Comparison of ENCODE assay signal across 22 cellular contexts in the genomic region with DNA sequence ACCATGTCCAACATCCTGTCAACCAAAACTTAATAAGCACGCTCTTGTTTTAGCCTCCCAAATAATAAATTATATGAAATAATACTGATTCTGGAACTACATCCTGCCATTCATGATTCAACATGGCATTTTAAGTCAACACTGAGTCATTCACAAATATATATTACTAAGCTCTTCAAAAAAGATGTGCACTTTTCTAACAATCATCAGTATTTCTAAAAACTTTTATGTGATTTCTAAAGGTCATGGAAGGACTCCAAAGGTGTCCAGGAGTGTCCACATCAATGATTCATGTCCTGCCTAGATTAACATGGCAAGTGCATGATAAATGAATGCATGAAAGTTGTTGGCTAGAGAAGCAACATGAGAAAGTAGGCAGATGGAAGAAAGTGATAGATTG. TPM values are rescaled to one million over a fixed set of nuclear protein-coding genes. Genes with fewer than 3 reads are reported as not detected.
DNase-seq lines count a peak whose midpoint lies in the region; ATAC-seq, FAIRE-seq and TF ChIP-seq lines count a peak whose summit lies in the region.
"Had no signal": no experiment of that assay in that cellular context is flagged by ENCODE, and none has a peak within 500 bp of the region (broad histone marks: within the 10 kb centered on the region; RNA-seq: fewer than 3 reads in every experiment).

No MANE protein-coding gene starts in this region.

- TF ChIP-seq CTCF in astrocyte (IDR thresholded peaks at IDR 0.05; ENCODE audit: insufficient read depth, low read depth, low read length), result no peak

- no peaks in the 10 kb centered on the region for H3K4me1 ChIP-seq in astrocyte (ENCODE audit: insufficient read depth, low read length)
- H3K4me1 ChIP-seq: colonic mucosa, lower lobe of right lung had no signal

- H3K9me3 Mint-ChIP-seq in astrocyte (ENCODE audit: unreplicated experiment), result no peaks in the 10 kb centered on the region
- H3K9me3 Mint-ChIP-seq in activated T-cell treated with anti-CD3 and anti-CD28 coated beads, Interleukin-2, amount 50 U/mL, for 4 hours, result peaks cover 19% of the 10 kb centered on the region

- no peaks in the 10 kb centered on the region for H4K20me1 ChIP-seq in astrocyte (ENCODE audit: insufficient read depth, low read length)

- H3K4me3 Mint-ChIP-seq in astrocyte (ENCODE audit: unreplicated experiment), result no peak overlapping the region
- no peak overlapping the region for H3K4me3 Mint-ChIP-seq in activated T-cell treated with anti-CD3 and anti-CD28 coated beads, Interleukin-2, amount 50 U/mL, for 4 hours
- H3K4me3 Mint-ChIP-seq: activated naive CD8-positive, alpha-beta T cell had no signal

- no peak overlapping the region for H3K4me3 ChIP-seq in astrocyte (ENCODE audit: insufficient read depth, low read depth, low read length)
- H3K4me3 ChIP-seq: colonic mucosa, hepatocyte, lower lobe of right lung had no signal

- ATAC-seq in activated T-cell treated with anti-CD3 and anti-CD28 coated beads, Interleukin-2, amount 50 U/mL, for 4 hours, result no peak
- ATAC-seq: lower lobe of right lung had no signal

- H3K36me3 ChIP-seq in astrocyte (ENCODE audit: insufficient read depth, low read length), result no peaks in the 10 kb centered on the region
- H3K36me3 ChIP-seq: colonic mucosa, lower lobe of right lung, neutrophil had no signal

- no peaks in the 10 kb centered on the region for H3K9me3 ChIP-seq in astrocyte (ENCODE audit: insufficient read depth, low read depth, low read length)
- H3K9me3 ChIP-seq: colonic mucosa, lower lobe of right lung, neutrophil had no signal

- no peaks in the 10 kb centered on the region for H3K27me3 ChIP-seq in astrocyte (ENCODE audit: insufficient read depth, low read length)
- H3K27me3 ChIP-seq: colonic mucosa, hepatocyte, neutrophil had no signal

- no peaks in the 10 kb centered on the region for H3K79me2 ChIP-seq in astrocyte (ENCODE audit: insufficient read depth, low read length)
- H3K79me2 ChIP-seq: hepatocyte had no signal

- H3K9ac ChIP-seq in astrocyte (ENCODE audit: low read length), result no peak overlapping the region
- H3K9ac ChIP-seq: KMS-11 had no signal

- peaks cover 6% of the 10 kb centered on the region for H3K4me1 Mint-ChIP-seq in astrocyte (ENCODE audit: low read depth, unreplicated experiment)
- no peaks in the 10 kb centered on the region for H3K4me1 Mint-ChIP-seq in activated T-cell treated with anti-CD3 and anti-CD28 coated beads, Interleukin-2, amount 50 U/mL, for 4 hours (ENCODE audit: low read depth)

- H3K27ac ChIP-seq in astrocyte (ENCODE audit: low read depth, low read length), result no peak overlapping the region
- H3K27ac ChIP-seq: colonic mucosa, hepatocyte, KMS-11, lower lobe of right lung, neutrophil had no signal

- peak; percentile 8 for DNase-seq in COLO829 (ENCODE audit: low spot score)
- DNase-seq in HS-5 (ENCODE audit: low read depth), result peak; percentile 29
- peak; percentile 33 for DNase-seq in astrocyte (ENCODE audit: low read depth)
- peak; percentile 18 for DNase-seq in iris pigment epithelial cell (ENCODE audit: low read depth)
- no peak for DNase-seq in DMS 273 treated with DMSO at 0.1 percent for 48 hours (lab: John Stamatoyannopoulos, UW)
- no peak for DNase-seq in NCI-H2029 treated with DMSO at 0.1 percent for 48 hours (lab: John Stamatoyannopoulos, UW)
- DNase-seq in NCI-H524 treated with DMSO at 0.1 percent for 48 hours (lab: John Stamatoyannopoulos, UW), result no peak
- DNase-seq in activated T-cell treated with anti-CD3 and anti-CD28 coated beads, Interleukin-2, amount 50 U/mL, for 4 hours, result no peak
- DNase-seq: C1 segment of cervical spinal cord, colonic mucosa, lower lobe of right lung, NCI-H1048, NCI-H2029, SW 1271 had no signal

- no peak overlapping the region for H2AFZ ChIP-seq in astrocyte (ENCODE audit: low read depth, low read length)
- H2AFZ ChIP-seq: hepatocyte had no signal

- H3K36me3 Mint-ChIP-seq in astrocyte (ENCODE audit: low read depth, unreplicated experiment), result no peaks in the 10 kb centered on the region
- H3K36me3 Mint-ChIP-seq in activated T-cell treated with anti-CD3 and anti-CD28 coated beads, Interleukin-2, amount 50 U/mL, for 4 hours (ENCODE audit: insufficient read depth), result no peaks in the 10 kb centered on the region
- H3K36me3 Mint-ChIP-seq: activated naive CD8-positive, alpha-beta T cell had no signal

- H3K27me3 Mint-ChIP-seq in astrocyte (ENCODE audit: low read depth, unreplicated experiment), result no peaks in the 10 kb centered on the region
- no peaks in the 10 kb centered on the region for H3K27me3 Mint-ChIP-seq in activated T-cell treated with anti-CD3 and anti-CD28 coated beads, Interleukin-2, amount 50 U/mL, for 4 hours (ENCODE audit: low read depth)

- no peak for FAIRE-seq in astrocyte (lab: Jason Lieb, UNC)
- FAIRE-seq: D721Med, GM12891, H1 had no signal

- no peak overlapping the region for H3K27ac Mint-ChIP-seq in astrocyte (ENCODE audit: unreplicated experiment)
- H3K27ac Mint-ChIP-seq: activated naive CD8-positive, alpha-beta T cell had no signal

- H3K4me2 ChIP-seq in astrocyte (ENCODE audit: low read length), result peak overlapping the region; percentile 2
- H3K4me2 ChIP-seq: hepatocyte, KMS-11 had no signal

RNA-seq across cellular contexts. Expression of a gene that starts 51.6 kb away (rescaled TPM):
- total RNA-seq in astrocyte, result 7.4 and 8.6 TPM in 2 replicates
- total RNA-seq in activated T-cell treated with anti-CD3 and anti-CD28 coated beads, Interleukin-2, amount 50 U/mL, for 4 hours, result not detected
- total RNA-seq: HT-29 had no signal

Comparison
In these comparisons a context has a peak if more than half of its experiments do, and no peak if none do; other contexts are left out.
1. DNase-seq: peak in COLO829 (single experiment), HS-5 (single experiment), astrocyte (single experiment) and iris pigment epithelial cell (single experiment); none in DMS 273 treated with DMSO at 0.1 percent for 48 hours (single experiment), NCI-H2029 treated with DMSO at 0.1 percent for 48 hours (single experiment), NCI-H524 treated with DMSO at 0.1 percent for 48 hours (single experiment) and activated T-cell treated with anti-CD3 and anti-CD28 coated beads, Interleukin-2, amount 50 U/mL, for 4 hours (single experiment).